In genomic region chr16:2511996-2512919, GRCh38 we compare ENCODE assay signal across 10 cellular contexts. TPM values are rescaled to one million over a fixed set of nuclear protein-coding genes. Genes with fewer than 3 reads are reported as not detected.
DNase-seq lines count a peak whose midpoint lies in the region; ATAC-seq and TF ChIP-seq lines count a peak whose summit lies in the region.
"Had no signal": no experiment of that assay in that cellular context is flagged by ENCODE, and none has a peak within 500 bp of the region (broad histone marks: within the 10 kb centered on the region; RNA-seq: fewer than 3 reads in every experiment).

No MANE protein-coding gene starts in this region.

- H3K27me3 Mint-ChIP-seq in activated CD8-positive, alpha-beta memory T cell treated with anti-CD3 and anti-CD28 coated beads, Interleukin-2, amount 10 ng/mL, durations not matched to agents 7 days and 5 days = no peaks in the 10 kb centered on the region
- peaks cover 8% of the 10 kb centered on the region for H3K27me3 Mint-ChIP-seq in activated naive CD8-positive, alpha-beta T cell treated with anti-CD3 and anti-CD28 coated beads, Interleukin-2, amount 10 ng/mL, durations not matched to agents 7 days and 5 days
- no peaks in the 10 kb centered on the region for H3K27me3 Mint-ChIP-seq in memory B cell

- H3K27me3 ChIP-seq in testis = no peaks in the 10 kb centered on the region

- peak overlapping the region; percentile 98 to 99 for H3K27ac ChIP-seq in testis

- POLR2A ChIA-PET in activated naive CD8-positive, alpha-beta T cell treated with anti-CD3 and anti-CD28 coated beads, Interleukin-2, amount 10 ng/mL, durations not matched to agents 7 days and 5 days (lab: Charles Lee) = interaction anchor here (1.0 to 4.0 kb wide), 3 partner anchors 8 to 45 kb away, joined by 3 to 43 read pairs (median 3); partner anchors contain the start of genes AMDHD2 and CEMP1

- CTCF ChIA-PET in activated CD8-positive, alpha-beta memory T cell treated with anti-CD3 and anti-CD28 coated beads, Interleukin-2, amount 10 ng/mL, durations not matched to agents 7 days and 5 days (lab: Charles Lee) = interaction anchor here (0.6 to 2.4 kb wide), 5 partner anchors 11 to 415 kb away, joined by 3 to 13 read pairs (median 3); partner anchors contain the start of gene ABCA3

- no peaks in the 10 kb centered on the region for H3K36me3 ChIP-seq in testis (ENCODE audit: low read depth, missing control alignments)

- peak overlapping the region in 1 of 2 donors; percentile 98 for H3K4me3 ChIP-seq in testis

- ATAC-seq in activated CD8-positive, alpha-beta memory T cell treated with anti-CD3 and anti-CD28 coated beads, Interleukin-2, amount 10 ng/mL, durations not matched to agents 7 days and 5 days = no peak
- ATAC-seq in activated naive CD8-positive, alpha-beta T cell treated with anti-CD3 and anti-CD28 coated beads, Interleukin-2, amount 10 ng/mL, durations not matched to agents 7 days and 5 days (ENCODE audit: low read depth) = no peak
- ATAC-seq in memory B cell (ENCODE audit: low read depth) (no peak), HG02588 (IDR thresholded peaks at IDR 0.05; ENCODE audit: unreplicated experiment) (no peak)

- H3K4me1 Mint-ChIP-seq in activated CD8-positive, alpha-beta memory T cell treated with anti-CD3 and anti-CD28 coated beads, Interleukin-2, amount 10 ng/mL, durations not matched to agents 7 days and 5 days = peaks cover 43% of the 10 kb centered on the region
- H3K4me1 Mint-ChIP-seq in activated naive CD8-positive, alpha-beta T cell treated with anti-CD3 and anti-CD28 coated beads, Interleukin-2, amount 10 ng/mL, durations not matched to agents 7 days and 5 days = peaks cover 31% of the 10 kb centered on the region
- peaks cover 56% of the 10 kb centered on the region for H3K4me1 Mint-ChIP-seq in memory B cell

- H3K36me3 Mint-ChIP-seq in activated CD8-positive, alpha-beta memory T cell treated with anti-CD3 and anti-CD28 coated beads, Interleukin-2, amount 10 ng/mL, durations not matched to agents 7 days and 5 days = peaks cover 4% of the 10 kb centered on the region
- peaks cover 8% of the 10 kb centered on the region for H3K36me3 Mint-ChIP-seq in activated naive CD8-positive, alpha-beta T cell treated with anti-CD3 and anti-CD28 coated beads, Interleukin-2, amount 10 ng/mL, durations not matched to agents 7 days and 5 days
- H3K36me3 Mint-ChIP-seq in memory B cell = peaks cover 7% of the 10 kb centered on the region

- H3K27ac Mint-ChIP-seq in activated CD8-positive, alpha-beta memory T cell treated with anti-CD3 and anti-CD28 coated beads, Interleukin-2, amount 10 ng/mL, durations not matched to agents 7 days and 5 days = peak overlapping the region; percentile 84
- peak overlapping the region; percentile 90 for H3K27ac Mint-ChIP-seq in activated naive CD8-positive, alpha-beta T cell treated with anti-CD3 and anti-CD28 coated beads, Interleukin-2, amount 10 ng/mL, durations not matched to agents 7 days and 5 days
- H3K27ac Mint-ChIP-seq in memory B cell = peak overlapping the region; percentile 94

- peak overlapping the region; percentile 85 for H3K4me3 Mint-ChIP-seq in activated CD8-positive, alpha-beta memory T cell treated with anti-CD3 and anti-CD28 coated beads, Interleukin-2, amount 10 ng/mL, durations not matched to agents 7 days and 5 days
- peak overlapping the region; percentile 80 for H3K4me3 Mint-ChIP-seq in activated naive CD8-positive, alpha-beta T cell treated with anti-CD3 and anti-CD28 coated beads, Interleukin-2, amount 10 ng/mL, durations not matched to agents 7 days and 5 days
- peak overlapping the region; percentile 94 for H3K4me3 Mint-ChIP-seq in memory B cell

- no peak for TF ChIP-seq POLR2A in testis (IDR thresholded peaks at IDR 0.05)

- DNase-seq in activated CD8-positive, alpha-beta memory T cell treated with anti-CD3 and anti-CD28 coated beads, Interleukin-2, amount 10 ng/mL, durations not matched to agents 7 days and 5 days = no peak
- no peak for DNase-seq in activated CD8-positive, alpha-beta memory T cell treated with anti-CD3 and anti-CD28 coated beads for 24 hours
- DNase-seq in activated naive CD8-positive, alpha-beta T cell treated with anti-CD3 and anti-CD28 coated beads, Interleukin-2, amount 10 ng/mL, durations not matched to agents 7 days and 5 days = no peak
- DNase-seq in memory B cell (ENCODE audit: low spot score in 2 of 2) = no peak
- no peak for DNase-seq in testis
- DNase-seq in amygdala (lab: John Stamatoyannopoulos, UW) = no peak
- no peak for DNase-seq in cortex of kidney (lab: John Stamatoyannopoulos, UW)

- no peaks in the 10 kb centered on the region for H3K9me3 ChIP-seq in testis

- no peak for TF ChIP-seq CTCF in testis (IDR thresholded peaks at IDR 0.05)

- H3K4me1 ChIP-seq in testis = peaks cover 36% of the 10 kb centered on the region

- intact Hi-C loops in testis (cut with DNase I; ENCODE audit: low total_unique reads) = no loop called here

- WGBS in testis, 2 donors = 81 to 86% methylated on average over 17 of the region's 17 CpGs

- H3K9me3 Mint-ChIP-seq in activated CD8-positive, alpha-beta memory T cell treated with anti-CD3 and anti-CD28 coated beads, Interleukin-2, amount 10 ng/mL, durations not matched to agents 7 days and 5 days (ENCODE audit: low read depth) = no peaks in the 10 kb centered on the region
- H3K9me3 Mint-ChIP-seq in activated naive CD8-positive, alpha-beta T cell treated with anti-CD3 and anti-CD28 coated beads, Interleukin-2, amount 10 ng/mL, durations not matched to agents 7 days and 5 days = no peaks in the 10 kb centered on the region
- H3K9me3 Mint-ChIP-seq in memory B cell = no peaks in the 10 kb centered on the region

RNA-seq across cellular contexts. Expression of gene ATP6V0C, which starts 1.5 kb away (rescaled TPM):
- total RNA-seq in activated CD8-positive, alpha-beta memory T cell treated with anti-CD3 and anti-CD28 coated beads, Interleukin-2, amount 10 ng/mL, durations not matched to agents 7 days and 5 days = 100 to 1,000 TPM; 104 to 121 TPM
- 100 to 1,000 TPM; 117 to 122 TPM for total RNA-seq in activated naive CD8-positive, alpha-beta T cell treated with anti-CD3 and anti-CD28 coated beads, Interleukin-2, amount 10 ng/mL, durations not matched to agents 7 days and 5 days
- total RNA-seq in testis = 100 to 1,000 TPM; 180 to 190 TPM
- 182 TPM for polyA plus RNA-seq in testis (ENCODE audit: insufficient read depth, low read depth, low replicate concordance)

RNA-seq across cellular contexts. Expression of gene AMDHD2, which starts 7.9 kb away (rescaled TPM):
- 10 to 100 TPM; 52.5 to 54.2 TPM for total RNA-seq in activated CD8-positive, alpha-beta memory T cell treated with anti-CD3 and anti-CD28 coated beads, Interleukin-2, amount 10 ng/mL, durations not matched to agents 7 days and 5 days
- total RNA-seq in activated naive CD8-positive, alpha-beta T cell treated with anti-CD3 and anti-CD28 coated beads, Interleukin-2, amount 10 ng/mL, durations not matched to agents 7 days and 5 days = 10 to 100 TPM; 74.0 to 75.4 TPM
- 10 to 100 TPM; 72.8 to 78.8 TPM for total RNA-seq in testis
- polyA plus RNA-seq in testis (ENCODE audit: insufficient read depth, low read depth, low replicate concordance) = 58.6 TPM

RNA-seq across cellular contexts. Expression of gene CEMP1, which starts 18.9 kb away (rescaled TPM):
- total RNA-seq in activated CD8-positive, alpha-beta memory T cell treated with anti-CD3 and anti-CD28 coated beads, Interleukin-2, amount 10 ng/mL, durations not matched to agents 7 days and 5 days = not detected
- total RNA-seq in activated naive CD8-positive, alpha-beta T cell treated with anti-CD3 and anti-CD28 coated beads, Interleukin-2, amount 10 ng/mL, durations not matched to agents 7 days and 5 days = 1 to 10 TPM in 1 of 2 experiments, under 1 TPM in 1; 0.80 to 1.1 TPM
- 1 to 10 TPM; 5.4 to 5.5 TPM for total RNA-seq in testis
- 1.6 TPM for polyA plus RNA-seq in testis (ENCODE audit: insufficient read depth, low read depth, low replicate concordance)
- total RNA-seq: esophagus mucosa, mesenteric fat pad had no signal

RNA-seq across cellular contexts. Expression of gene PDPK1, which starts 25.6 kb away (rescaled TPM):
- total RNA-seq in activated CD8-positive, alpha-beta memory T cell treated with anti-CD3 and anti-CD28 coated beads, Interleukin-2, amount 10 ng/mL, durations not matched to agents 7 days and 5 days = 10 to 100 TPM; 40.3 to 45.1 TPM
- 10 to 100 TPM; 50.6 to 55.1 TPM for total RNA-seq in activated naive CD8-positive, alpha-beta T cell treated with anti-CD3 and anti-CD28 coated beads, Interleukin-2, amount 10 ng/mL, durations not matched to agents 7 days and 5 days
- total RNA-seq in testis = 10 to 100 TPM; 61.1 to 75.3 TPM
- polyA plus RNA-seq in testis (ENCODE audit: insufficient read depth, low read depth, low replicate concordance) = 53.0 TPM

RNA-seq across cellular contexts. Expression of gene TBC1D24, which starts 37.3 kb away (rescaled TPM):
- 10 to 100 TPM; 18.7 to 23.3 TPM for total RNA-seq in activated CD8-positive, alpha-beta memory T cell treated with anti-CD3 and anti-CD28 coated beads, Interleukin-2, amount 10 ng/mL, durations not matched to agents 7 days and 5 days
- total RNA-seq in activated naive CD8-positive, alpha-beta T cell treated with anti-CD3 and anti-CD28 coated beads, Interleukin-2, amount 10 ng/mL, durations not matched to agents 7 days and 5 days = 10 to 100 TPM; 16.5 to 17.9 TPM
- 10 to 100 TPM; 11.2 to 13.5 TPM for total RNA-seq in testis
- polyA plus RNA-seq in testis (ENCODE audit: insufficient read depth, low read depth, low replicate concordance) = 5.3 TPM
